8 cellular contexts compared by ENCODE assay signal in genomic region chr1:212035123-212035834, GRCh38. TPM values are rescaled to one million over a fixed set of nuclear protein-coding genes. Genes with fewer than 3 reads are reported as not detected.
A peak's percentile ranks its signal among the peaks of the same experiment; 100 is the strongest.
DNase-seq lines count a peak whose midpoint lies in the region; ATAC-seq and TF ChIP-seq lines count a peak whose summit lies in the region.

A gene with protein sequence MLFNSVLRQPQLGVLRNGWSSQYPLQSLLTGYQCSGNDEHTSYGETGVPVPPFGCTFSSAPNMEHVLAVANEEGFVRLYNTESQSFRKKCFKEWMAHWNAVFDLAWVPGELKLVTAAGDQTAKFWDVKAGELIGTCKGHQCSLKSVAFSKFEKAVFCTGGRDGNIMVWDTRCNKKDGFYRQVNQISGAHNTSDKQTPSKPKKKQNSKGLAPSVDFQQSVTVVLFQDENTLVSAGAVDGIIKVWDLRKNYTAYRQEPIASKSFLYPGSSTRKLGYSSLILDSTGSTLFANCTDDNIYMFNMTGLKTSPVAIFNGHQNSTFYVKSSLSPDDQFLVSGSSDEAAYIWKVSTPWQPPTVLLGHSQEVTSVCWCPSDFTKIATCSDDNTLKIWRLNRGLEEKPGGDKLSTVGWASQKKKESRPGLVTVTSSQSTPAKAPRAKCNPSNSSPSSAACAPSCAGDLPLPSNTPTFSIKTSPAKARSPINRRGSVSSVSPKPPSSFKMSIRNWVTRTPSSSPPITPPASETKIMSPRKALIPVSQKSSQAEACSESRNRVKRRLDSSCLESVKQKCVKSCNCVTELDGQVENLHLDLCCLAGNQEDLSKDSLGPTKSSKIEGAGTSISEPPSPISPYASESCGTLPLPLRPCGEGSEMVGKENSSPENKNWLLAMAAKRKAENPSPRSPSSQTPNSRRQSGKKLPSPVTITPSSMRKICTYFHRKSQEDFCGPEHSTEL (plus strand): TSS chr1:212035748. CDS start chr1:212035891, 143 bp downstream.
A gene with protein sequence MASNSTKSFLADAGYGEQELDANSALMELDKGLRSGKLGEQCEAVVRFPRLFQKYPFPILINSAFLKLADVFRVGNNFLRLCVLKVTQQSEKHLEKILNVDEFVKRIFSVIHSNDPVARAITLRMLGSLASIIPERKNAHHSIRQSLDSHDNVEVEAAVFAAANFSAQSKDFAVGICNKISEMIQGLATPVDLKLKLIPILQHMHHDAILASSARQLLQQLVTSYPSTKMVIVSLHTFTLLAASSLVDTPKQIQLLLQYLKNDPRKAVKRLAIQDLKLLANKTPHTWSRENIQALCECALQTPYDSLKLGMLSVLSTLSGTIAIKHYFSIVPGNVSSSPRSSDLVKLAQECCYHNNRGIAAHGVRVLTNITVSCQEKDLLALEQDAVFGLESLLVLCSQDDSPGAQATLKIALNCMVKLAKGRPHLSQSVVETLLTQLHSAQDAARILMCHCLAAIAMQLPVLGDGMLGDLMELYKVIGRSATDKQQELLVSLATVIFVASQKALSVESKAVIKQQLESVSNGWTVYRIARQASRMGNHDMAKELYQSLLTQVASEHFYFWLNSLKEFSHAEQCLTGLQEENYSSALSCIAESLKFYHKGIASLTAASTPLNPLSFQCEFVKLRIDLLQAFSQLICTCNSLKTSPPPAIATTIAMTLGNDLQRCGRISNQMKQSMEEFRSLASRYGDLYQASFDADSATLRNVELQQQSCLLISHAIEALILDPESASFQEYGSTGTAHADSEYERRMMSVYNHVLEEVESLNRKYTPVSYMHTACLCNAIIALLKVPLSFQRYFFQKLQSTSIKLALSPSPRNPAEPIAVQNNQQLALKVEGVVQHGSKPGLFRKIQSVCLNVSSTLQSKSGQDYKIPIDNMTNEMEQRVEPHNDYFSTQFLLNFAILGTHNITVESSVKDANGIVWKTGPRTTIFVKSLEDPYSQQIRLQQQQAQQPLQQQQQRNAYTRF (minus strand): TSS chr1:212035557. CDS start chr1:212035437, 120 bp downstream.

- TF ChIP-seq CTCF in GM12865 (IDR thresholded peaks at IDR 0.05; ENCODE audit: insufficient read depth, low read depth, low read length, missing control alignments) = peak; percentile 87
- peak; percentile 82 to 90 (median 89) for TF ChIP-seq CTCF in testis (IDR thresholded peaks at IDR 0.05)

- H3K27ac Mint-ChIP-seq in activated naive CD8-positive, alpha-beta T cell = peak within 1 kb of the TSS; percentile 99

- H3K4me3 Mint-ChIP-seq in activated naive CD8-positive, alpha-beta T cell = peak within 1 kb of the TSS; percentile 99

- H3K27me3 ChIP-seq in testis = no peaks in the 10 kb centered on the region

- H3K4me1 Mint-ChIP-seq in activated naive CD8-positive, alpha-beta T cell (ENCODE audit: low read depth) = peaks cover 48% of the 10 kb centered on the region

- no peaks in the 10 kb centered on the region for H3K27me3 Mint-ChIP-seq in activated naive CD8-positive, alpha-beta T cell

- no peak for TF ChIP-seq POLR2A in testis (IDR thresholded peaks at IDR 0.05)

- no peaks in the 10 kb centered on the region for H3K9me3 ChIP-seq in testis

- H3K4me3 ChIP-seq in GM12865 (ENCODE audit: low read depth, low read length) (peak within 1 kb of the TSS; percentile 88), testis (peak within 1 kb of the TSS; percentile 62 to 68)

- H3K4me1 ChIP-seq in testis = peaks cover 16% of the 10 kb centered on the region

- intact Hi-C loops in testis (cut with DNase I; ENCODE audit: low total_unique reads) = no loop called here

- peaks cover 22% of the 10 kb centered on the region for H3K36me3 Mint-ChIP-seq in activated naive CD8-positive, alpha-beta T cell

- no peaks in the 10 kb centered on the region for H3K9me3 Mint-ChIP-seq in activated naive CD8-positive, alpha-beta T cell (ENCODE audit: low read depth)

- peak within 1 kb of the TSS; percentile 84 to 85 for H3K27ac ChIP-seq in testis

- WGBS in testis, 2 donors = 0 to 1% methylated on average over 23 to 53 of the region's 53 CpGs

- no peaks in the 10 kb centered on the region for H3K36me3 ChIP-seq in testis (ENCODE audit: low read depth, missing control alignments)

- DNase-seq in GM12865 (ENCODE audit: low read depth) = peak; percentile 100
- DNase-seq in NCI-H1105 (lab: John Stamatoyannopoulos, UW) = peak; percentile 100
- DNase-seq in SKM-1 treated with dmso at 0.1 percent for 144 hours (lab: John Stamatoyannopoulos, UW; ENCODE audit: unreplicated experiment) = peak; percentile 100
- peak; percentile 94 for DNase-seq in glomerular endothelial cell (ENCODE audit: extremely low read depth, low read depth, low spot score)
- DNase-seq in occipital lobe (lab: John Stamatoyannopoulos, UW) = peak; percentile 97
- peak; percentile 98 for DNase-seq in testis

- ATAC-seq in HG02642 (IDR thresholded peaks at IDR 0.05; ENCODE audit: poor library complexity, unreplicated experiment) = peak; percentile 82

RNA-seq across cellular contexts. Expression of the first gene that starts in this region (rescaled TPM):
- total RNA-seq in glomerular endothelial cell = 3.2 and 8.0 TPM in 2 replicates
- 2.7 TPM for total RNA-seq in occipital lobe
- total RNA-seq in testis = 10 to 100 TPM; 25.3 to 25.4 TPM
- 45.1 TPM for polyA plus RNA-seq in testis (ENCODE audit: insufficient read depth, low read depth, low replicate concordance)

RNA-seq across cellular contexts. Expression of the second gene that starts in this region (rescaled TPM):
- total RNA-seq in glomerular endothelial cell (9.6 and 15.3 TPM in 2 replicates), occipital lobe (39.5 TPM), testis (10 to 100 TPM; 29.9 to 35.6 TPM)
- 51.1 TPM for polyA plus RNA-seq in testis (ENCODE audit: insufficient read depth, low read depth, low replicate concordance)

Comparison
In these comparisons a context has a peak if more than half of its experiments do, and no peak if none do; other contexts are left out.
1. Peak in every context shown above with its lines: DNase-seq, ATAC-seq, H3K4me3 ChIP-seq and H3K27ac ChIP-seq.